In genomic region chr21:35395728-35396127, GRCh38 we compare ENCODE assay signal across 14 cellular contexts.
A peak's percentile ranks its signal among the peaks of the same experiment; 100 is the strongest.
DNase-seq lines count a peak whose midpoint lies in the region; ATAC-seq, FAIRE-seq and TF ChIP-seq lines count a peak whose summit lies in the region.
"Had no signal": no experiment of that assay in that cellular context is flagged by ENCODE, and none has a peak within 500 bp of the region (broad histone marks: within the 10 kb centered on the region; RNA-seq: fewer than 3 reads in every experiment).

No MANE protein-coding gene starts in this region.

- no peak overlapping the region for H3K4me3 ChIP-seq in esophagus squamous epithelium
- H3K4me3 ChIP-seq in smooth muscle cell: no peak overlapping the region
- no peak overlapping the region for H3K4me3 ChIP-seq in kidney (ENCODE audit: low read length in 2 of 2)
- H3K4me3 ChIP-seq: A549, Peyer's patch, tibial artery had no signal

- intact Hi-C loops in esophagus squamous epithelium (cut with DNase I) (loop anchor here (5.0 to 10.0 kb wide), 2 partner anchors 341 to 508 kb away; no protein-coding TSS in a partner anchor), kidney (cut with DNase I) (no loop called here)

- TF ChIP-seq CTCF in esophagus squamous epithelium (IDR thresholded peaks at IDR 0.05) (no peak), smooth muscle cell (IDR thresholded peaks at IDR 0.05; ENCODE audit: borderline replicate concordance, insufficient read depth, poor library complexity, severe bottlenecking) (no peak), kidney (IDR thresholded peaks at IDR 0.05; ENCODE audit: borderline replicate concordance, extremely low read depth, insufficient read depth) (no peak)

- FAIRE-seq in kidney (lab: Jason Lieb, UNC): no peak
- FAIRE-seq: A549, TTC549 had no signal

- no peak overlapping the region for H3K9ac ChIP-seq in smooth muscle cell (ENCODE audit: low read depth)
- H3K9ac ChIP-seq in kidney (ENCODE audit: low read length in 2 of 2): no peak overlapping the region

- peak overlapping the region; percentile 24 for H3K4me2 ChIP-seq in smooth muscle cell
- H3K4me2 ChIP-seq: A549 had no signal

- peak; percentile 10 for DNase-seq in SKM-1 treated with dmso at 0.1 percent for 144 hours (lab: John Stamatoyannopoulos, UW; ENCODE audit: unreplicated experiment)
- no peak for DNase-seq in SKM-1 (lab: John Stamatoyannopoulos, UW; ENCODE audit: unreplicated experiment)
- peak; percentile 60 for DNase-seq in RPMI7951 (ENCODE audit: low read depth)
- DNase-seq in esophagus squamous epithelium (lab: John Stamatoyannopoulos, UW): no peak
- no peak for DNase-seq in smooth muscle cell (lab: John Stamatoyannopoulos, UW; ENCODE audit: unreplicated experiment)
- DNase-seq in kidney: no peak
- DNase-seq in NCI-H1694 (lab: John Stamatoyannopoulos, UW): no peak
- DNase-seq: activated naive CD8-positive, alpha-beta T cell treated with anti-CD3 and anti-CD28 coated beads, Interleukin-2, amount 10 ng/mL, durations not matched to agents 7 days and 5 days; DMS 273 treated with DMSO at 0.1 percent for 48 hours; Peyer's patch; tibial artery had no signal

- no peak overlapping the region for H2AFZ ChIP-seq in smooth muscle cell (ENCODE audit: low read depth)

- H3K4me1 ChIP-seq in esophagus squamous epithelium: peaks cover 0 to 43% (median 11%) of the 10 kb centered on the region in 3 donors
- H3K4me1 ChIP-seq in smooth muscle cell (ENCODE audit: low read depth): peaks cover 26% of the 10 kb centered on the region
- H3K4me1 ChIP-seq in kidney (ENCODE audit: control insufficient read depth in 1 of 2, insufficient read depth in 1 of 2, low read depth in 1 of 2, low read length in 2 of 2): no peaks in the 10 kb centered on the region
- H3K4me1 ChIP-seq: Peyer's patch, tibial artery had no signal

- TF ChIP-seq POLR2A in esophagus squamous epithelium (IDR thresholded peaks at IDR 0.05) (no peak), GM18505 (IDR thresholded peaks at IDR 0.05; ENCODE audit: borderline replicate concordance, extremely low read depth, insufficient read depth, insufficient read length) (no peak)

- no peaks in the 10 kb centered on the region for H4K20me1 ChIP-seq in smooth muscle cell (ENCODE audit: low read depth)

- H3K36me3 ChIP-seq in esophagus squamous epithelium (no peaks in the 10 kb centered on the region), smooth muscle cell (ENCODE audit: low read depth) (no peaks in the 10 kb centered on the region), kidney (ENCODE audit: control insufficient read depth in 1 of 2, insufficient read depth in 2 of 2, low read length in 2 of 2) (no peaks in the 10 kb centered on the region)
- H3K36me3 ChIP-seq: Peyer's patch, tibial artery had no signal

- 21 to 25% methylated on average over 1 of the region's 1 CpG for WGBS in esophagus squamous epithelium, 2 donors
- WGBS in smooth muscle cell (ENCODE audit: low lambda C conversion rate): 29% methylated on average over 1 of the region's 1 CpG

- no peaks in the 10 kb centered on the region for H3K9me3 ChIP-seq in esophagus squamous epithelium
- H3K9me3 ChIP-seq in smooth muscle cell (replicated peaks; ENCODE audit: low read depth): no peaks in the 10 kb centered on the region
- H3K9me3 ChIP-seq in kidney (ENCODE audit: control insufficient read depth in 1 of 2, low read length in 2 of 2): no peaks in the 10 kb centered on the region
- H3K9me3 ChIP-seq: A549, Peyer's patch, tibial artery had no signal

- no peak for ATAC-seq in GM18505 (IDR thresholded peaks at IDR 0.05; ENCODE audit: unreplicated experiment)
- ATAC-seq: A549 had no signal

- H3K27ac ChIP-seq in esophagus squamous epithelium: peak overlapping the region in 3 of 4 donors; percentile 53 to 68 (median 66)
- peak overlapping the region; percentile 32 for H3K27ac ChIP-seq in smooth muscle cell (ENCODE audit: low read depth)
- H3K27ac ChIP-seq in kidney (ENCODE audit: low read depth in 2 of 2, low read length in 2 of 2): no peak overlapping the region
- H3K27ac ChIP-seq: Peyer's patch, tibial artery had no signal

- peaks cover 31% of the 10 kb centered on the region for H3F3A ChIP-seq in smooth muscle cell (ENCODE audit: low read depth)

- H3K27me3 ChIP-seq in esophagus squamous epithelium: no peaks in the 10 kb centered on the region
- no peaks in the 10 kb centered on the region for H3K27me3 ChIP-seq in smooth muscle cell (ENCODE audit: low read depth)
- H3K27me3 ChIP-seq: Peyer's patch, tibial artery had no signal

- H3K79me2 ChIP-seq in smooth muscle cell (ENCODE audit: low read depth): no peaks in the 10 kb centered on the region

Comparison
In these comparisons a context has a peak if more than half of its experiments do, and no peak if none do; other contexts are left out.
1. DNase-seq: peak in SKM-1 treated with dmso at 0.1 percent for 144 hours (single experiment) and RPMI7951 (single experiment); none in SKM-1 (single experiment), esophagus squamous epithelium (single experiment), smooth muscle cell (single experiment), kidney (single experiment) and NCI-H1694 (single experiment).
2. H3K27ac ChIP-seq: peak in esophagus squamous epithelium (3 of 4) and smooth muscle cell (single experiment); none in kidney (0 of 2).